In genomic region chr12:5808956-5809355, GRCh38 we compare ENCODE assay signal across 15 cellular contexts.
DNase-seq lines count a peak whose midpoint lies in the region; ATAC-seq, FAIRE-seq and TF ChIP-seq lines count a peak whose summit lies in the region.
"Had no signal": no experiment of that assay in that cellular context is flagged by ENCODE, and none has a peak within 500 bp of the region (broad histone marks: within the 10 kb centered on the region; RNA-seq: fewer than 3 reads in every experiment).

No MANE protein-coding gene starts in this region.

- no peaks in the 10 kb centered on the region for H3K36me3 Mint-ChIP-seq in nephron progenitor cell (ENCODE audit: low read depth)
- H3K36me3 Mint-ChIP-seq: activated naive CD4-positive, alpha-beta T cell treated with anti-CD3 and anti-CD28 coated beads, Interleukin-2, amount 50 U/mL, for 24 hours; CD8-positive, alpha-beta T cell had no signal

- no peak overlapping the region for H3K27ac ChIP-seq in HUES64 (ENCODE audit: low read depth, low read length)
- H3K27ac ChIP-seq in testis, result no peak overlapping the region
- H3K27ac ChIP-seq: right atrium auricular region, stomach had no signal

- ATAC-seq in GM18511 (IDR thresholded peaks at IDR 0.05; ENCODE audit: unreplicated experiment), result no peak
- no peak for ATAC-seq in GM18517 (IDR thresholded peaks at IDR 0.05; ENCODE audit: unreplicated experiment)
- ATAC-seq: CD8-positive, alpha-beta T cell had no signal

- H3K9me3 Mint-ChIP-seq in nephron progenitor cell, result no peaks in the 10 kb centered on the region
- H3K9me3 Mint-ChIP-seq: activated naive CD4-positive, alpha-beta T cell treated with anti-CD3 and anti-CD28 coated beads, Interleukin-2, amount 50 U/mL, for 24 hours; CD8-positive, alpha-beta T cell had no signal

- no peaks in the 10 kb centered on the region for H3K9me3 ChIP-seq in HUES64 (ENCODE audit: insufficient read depth, low read depth, low read length)
- no peaks in the 10 kb centered on the region for H3K9me3 ChIP-seq in testis
- H3K9me3 ChIP-seq: right atrium auricular region, stomach had no signal

- peaks cover 39% of the 10 kb centered on the region for H3K4me1 Mint-ChIP-seq in nephron progenitor cell
- H3K4me1 Mint-ChIP-seq: activated naive CD4-positive, alpha-beta T cell treated with anti-CD3 and anti-CD28 coated beads, Interleukin-2, amount 50 U/mL, for 24 hours had no signal

- DNase-seq in DMS79 (lab: John Stamatoyannopoulos, UW), result peak; percentile 37
- no peak for DNase-seq in bronchial epithelial cell (ENCODE audit: low read depth)
- no peak for DNase-seq in nephron progenitor cell
- no peak for DNase-seq in COR-L47 (lab: John Stamatoyannopoulos, UW)
- no peak for DNase-seq in testis
- DNase-seq: activated CD8-positive, alpha-beta memory T cell treated with anti-CD3 and anti-CD28 coated beads, Interleukin-2, amount 50 U/mL, for 4 hours; CD8-positive, alpha-beta T cell; NCI-H2171; stomach had no signal

- no peak overlapping the region for H3K4me3 ChIP-seq in HUES64 (ENCODE audit: low read length)
- H3K4me3 ChIP-seq in bronchial epithelial cell (ENCODE audit: low read depth, low read length), result no peak overlapping the region
- no peak overlapping the region for H3K4me3 ChIP-seq in testis
- H3K4me3 ChIP-seq: right atrium auricular region, stomach had no signal

- peak overlapping the region; percentile 27 for H3K27ac Mint-ChIP-seq in nephron progenitor cell
- H3K27ac Mint-ChIP-seq: activated naive CD4-positive, alpha-beta T cell treated with anti-CD3 and anti-CD28 coated beads, Interleukin-2, amount 50 U/mL, for 24 hours; CD8-positive, alpha-beta T cell; dendritic cell treated with granulocyte-macrophage colony-stimulating factor and Interleukin-4, amounts not matched to agents 40 ng/mL and 50 ng/mL, for 4 days had no signal

- H3K27me3 Mint-ChIP-seq in nephron progenitor cell (ENCODE audit: low read depth, poor library complexity), result peaks cover 38% of the 10 kb centered on the region
- H3K27me3 Mint-ChIP-seq: dendritic cell treated with granulocyte-macrophage colony-stimulating factor and Interleukin-4, amounts not matched to agents 40 ng/mL and 50 ng/mL, for 4 days had no signal

- FAIRE-seq in bronchial epithelial cell (lab: Jason Lieb, UNC), result peak; percentile 58

- H3K27me3 ChIP-seq in HUES64 (ENCODE audit: insufficient read depth, low read length) (no peaks in the 10 kb centered on the region), bronchial epithelial cell (ENCODE audit: control insufficient read depth, insufficient read depth, low read length) (no peaks in the 10 kb centered on the region), testis (no peaks in the 10 kb centered on the region)
- H3K27me3 ChIP-seq: right atrium auricular region had no signal

- H3K9ac ChIP-seq in HUES64 (ENCODE audit: low read depth, low read length), result peak overlapping the region; percentile 24; the same call in 1 of the 2 replicates

- WGBS in HUES64, result 83% methylated on average over 2 of the region's 3 CpGs
- 83 to 86% methylated on average over 3 of the region's 3 CpGs for WGBS in testis, 2 donors

- no peak for TF ChIP-seq POLR2A in testis (IDR thresholded peaks at IDR 0.05)

- no peaks in the 10 kb centered on the region for H3K4me1 ChIP-seq in HUES64 (ENCODE audit: insufficient read depth, low read length)
- H3K4me1 ChIP-seq in testis, result no peaks in the 10 kb centered on the region
- H3K4me1 ChIP-seq: right atrium auricular region, stomach had no signal

- intact Hi-C loops in testis (cut with DNase I; ENCODE audit: low total_unique reads), result no loop called here

- H3K4me3 Mint-ChIP-seq in nephron progenitor cell, result no peak overlapping the region
- H3K4me3 Mint-ChIP-seq: activated naive CD4-positive, alpha-beta T cell treated with anti-CD3 and anti-CD28 coated beads, Interleukin-2, amount 50 U/mL, for 24 hours; CD8-positive, alpha-beta T cell; dendritic cell treated with granulocyte-macrophage colony-stimulating factor and Interleukin-4, amounts not matched to agents 40 ng/mL and 50 ng/mL, for 4 days had no signal

- TF ChIP-seq CTCF in bronchial epithelial cell (IDR thresholded peaks at IDR 0.05; ENCODE audit: insufficient read depth, low read length, severe bottlenecking) (no peak), nephron progenitor cell (IDR thresholded peaks at IDR 0.05) (no peak), testis (IDR thresholded peaks at IDR 0.05) (no peak)

- H3K36me3 ChIP-seq in HUES64 (ENCODE audit: insufficient read depth, low read length), result no peaks in the 10 kb centered on the region
- no peaks in the 10 kb centered on the region for H3K36me3 ChIP-seq in bronchial epithelial cell (ENCODE audit: control insufficient read depth, insufficient read depth, low read length)
- H3K36me3 ChIP-seq in testis (ENCODE audit: low read depth, missing control alignments), result no peaks in the 10 kb centered on the region
- H3K36me3 ChIP-seq: right atrium auricular region, stomach had no signal
